19 cellular contexts compared by ENCODE assay signal in genomic region chr16:85668676-85669424, GRCh38.
"Had no signal": no experiment of that assay in that cellular context is flagged by ENCODE, and none has a peak within 500 bp of the region (broad histone marks: within the 10 kb centered on the region; RNA-seq: fewer than 3 reads in every experiment).

No MANE protein-coding gene starts in this region.

- DNase-seq: effector memory CD4-positive, alpha-beta T cell; heart left ventricle; hippocampal formation; kidney glomerular epithelial cell; mucosa of descending colon; stimulated activated CD4-positive, alpha-beta T cell treated with anti-CD3 and anti-CD28 coated beads, Interleukin-4, amount 100 ng/mL, for 1 hour; stimulated activated CD8-positive, alpha-beta memory T cell treated with anti-CD3 and anti-CD28 coated beads, Interleukin-4, amount 100 ng/mL, for 48 hours; testis; transverse colon had no signal

- H3K27ac ChIP-seq: heart left ventricle, neutrophil, ovary, right atrium auricular region, testis, transverse colon had no signal

- FAIRE-seq: endometrium, frontal cortex had no signal

- ATAC-seq: esophagus mucosa; heart left ventricle; mucosa of descending colon; naive thymus-derived CD8-positive, alpha-beta T cell; stimulated activated memory B cell treated with anti-CD40 and anti-IgM and Interleukin-4, amounts not matched to agents 10 μg/mL and 1 μg/mL and 100 μg/mL, for 72 hours had no signal

- H3K4me2 ChIP-seq: smooth muscle cell had no signal

- H3K9me3 ChIP-seq: heart left ventricle, mucosa of descending colon, neutrophil, ovary, right atrium auricular region, testis, transverse colon had no signal

- H3K9me3 Mint-ChIP-seq: naive thymus-derived CD8-positive, alpha-beta T cell; stimulated activated memory B cell treated with anti-CD40 and anti-IgM and Interleukin-4, amounts not matched to agents 10 μg/mL and 1 μg/mL and 100 μg/mL, for 72 hours; stimulated activated naive CD8-positive, alpha-beta T cell treated with anti-CD3 and anti-CD28 coated beads, Interleukin-15, Interleukin-2, amounts not matched to agents 100 ng/mL and 50 ng/mL, for 24 hours had no signal

- H3K27me3 ChIP-seq: heart left ventricle, neutrophil, ovary, right atrium auricular region, testis, transverse colon had no signal

- H3K4me3 ChIP-seq: heart left ventricle, mucosa of descending colon, ovary, right atrium auricular region, smooth muscle cell, testis, transverse colon had no signal

- H3K4me3 Mint-ChIP-seq: naive thymus-derived CD8-positive, alpha-beta T cell; stimulated activated memory B cell treated with anti-CD40 and anti-IgM and Interleukin-4, amounts not matched to agents 10 μg/mL and 1 μg/mL and 100 μg/mL, for 72 hours; stimulated activated naive CD8-positive, alpha-beta T cell treated with anti-CD3 and anti-CD28 coated beads, Interleukin-15, Interleukin-2, amounts not matched to agents 100 ng/mL and 50 ng/mL, for 24 hours had no signal

- H3K36me3 ChIP-seq: ovary had no signal

- H3K4me1 Mint-ChIP-seq: stimulated activated memory B cell treated with anti-CD40 and anti-IgM and Interleukin-4, amounts not matched to agents 10 μg/mL and 1 μg/mL and 100 μg/mL, for 72 hours had no signal

- H3K27me3 Mint-ChIP-seq: naive thymus-derived CD8-positive, alpha-beta T cell; stimulated activated memory B cell treated with anti-CD40 and anti-IgM and Interleukin-4, amounts not matched to agents 10 μg/mL and 1 μg/mL and 100 μg/mL, for 72 hours; stimulated activated naive CD8-positive, alpha-beta T cell treated with anti-CD3 and anti-CD28 coated beads, Interleukin-15, Interleukin-2, amounts not matched to agents 100 ng/mL and 50 ng/mL, for 24 hours had no signal

- H3K27ac Mint-ChIP-seq: stimulated activated memory B cell treated with anti-CD40 and anti-IgM and Interleukin-4, amounts not matched to agents 10 μg/mL and 1 μg/mL and 100 μg/mL, for 72 hours had no signal
